Comparison of ENCODE assay signal across 1 cellular context in genomic region chr2:79393806-79394484, GRCh38.
A peak's percentile ranks its signal among the peaks of the same experiment; 100 is the strongest.
TF ChIP-seq lines count a peak whose summit lies in the region.

No MANE protein-coding gene starts in this region.

TF ChIP-seq in HepG2, 621 proteins besides CTCF, POLR2A, EP300 and RAD21 (continued from another document and continues in another):
- TF ChIP-seq ZNF646 (CRISPR knock-in tag; IDR thresholded peaks at IDR 0.05) (no peak), ARNT (IDR thresholded peaks at IDR 0.05) (no peak), ZMYM3 (CRISPR knock-in tag; IDR thresholded peaks at IDR 0.05) (peak; percentile 18; the same call in 1 of the 2 replicates), SATB2 (CRISPR knock-in tag; IDR thresholded peaks at IDR 0.05) (no peak), DMAP1 (CRISPR knock-in tag; IDR thresholded peaks at IDR 0.05) (no peak; the same call in 1 of the 2 replicates), HDAC1 (CRISPR knock-in tag; IDR thresholded peaks at IDR 0.05) (0 out of 2 replicates have a peak, but pooled peaks have one; percentile 35), BCL6 (CRISPR knock-in tag; IDR thresholded peaks at IDR 0.05) (peak; percentile 55; the same call in 1 of the 2 replicates), ELF4 (CRISPR knock-in tag; IDR thresholded peaks at IDR 0.05; ENCODE audit: borderline replicate concordance) (no peak), HIC2 (CRISPR knock-in tag; IDR thresholded peaks at IDR 0.05; ENCODE audit: low read depth) (no peak), RFX1 (IDR thresholded peaks at IDR 0.05) (no peak), CENPT (CRISPR knock-in tag; IDR thresholded peaks at IDR 0.05; ENCODE audit: low read depth) (no peak), THAP8 (CRISPR knock-in tag; IDR thresholded peaks at IDR 0.05; ENCODE audit: borderline replicate concordance) (no peak), ZNF770 (CRISPR knock-in tag; IDR thresholded peaks at IDR 0.05) (no peak), CENPBD1 (CRISPR knock-in tag; IDR thresholded peaks at IDR 0.05; ENCODE audit: borderline replicate concordance, low read depth) (no peak), SOX6 (IDR thresholded peaks at IDR 0.05) (no peak), SOX6 (CRISPR knock-in tag; IDR thresholded peaks at IDR 0.05) (peak; percentile 83), ATAD3A (CRISPR knock-in tag; IDR thresholded peaks at IDR 0.05) (no peak), KLF16 (CRISPR knock-in tag; IDR thresholded peaks at IDR 0.05) (0 out of 4 replicates have a peak, but pooled peaks of 1 of the 2 experiments have one; percentile 22), ZNF512B (CRISPR knock-in tag; IDR thresholded peaks at IDR 0.05; ENCODE audit: borderline replicate concordance) (no peak), ZNF441 (CRISPR knock-in tag; IDR thresholded peaks at IDR 0.05; ENCODE audit: borderline replicate concordance) (no peak), ATF1 (CRISPR knock-in tag; IDR thresholded peaks at IDR 0.05) (no peak), GABPA (IDR thresholded peaks at IDR 0.05; ENCODE audit: low read depth, low read length) (no peak), GABPA (CRISPR knock-in tag; IDR thresholded peaks at IDR 0.05; ENCODE audit: low read depth) (peak; percentile 41; the same call in 1 of the 2 replicates), REPIN1 (CRISPR knock-in tag; IDR thresholded peaks at IDR 0.05; ENCODE audit: borderline replicate concordance, low read depth) (no peak), ZBTB7A (CRISPR knock-in tag; IDR thresholded peaks at IDR 0.05) (no peak), KAT2B (IDR thresholded peaks at IDR 0.05; ENCODE audit: borderline replicate concordance, low read depth, low read length) (no peak), ZNF362 (CRISPR knock-in tag; IDR thresholded peaks at IDR 0.05; ENCODE audit: borderline replicate concordance) (no peak), DR1 (CRISPR knock-in tag; IDR thresholded peaks at IDR 0.05) (no peak), KDM5A (IDR thresholded peaks at IDR 0.05; ENCODE audit: borderline replicate concordance, low read length) (no peak), PHF5A (CRISPR knock-in tag; IDR thresholded peaks at IDR 0.05; ENCODE audit: low read depth, unreplicated experiment) (no peak), HIVEP1 (CRISPR knock-in tag; IDR thresholded peaks at IDR 0.05) (no peak), E2F2 (CRISPR knock-in tag; IDR thresholded peaks at IDR 0.05; ENCODE audit: borderline replicate concordance) (no peak), PAXIP1 (CRISPR knock-in tag; conservative IDR thresholded peaks at IDR 0.05) (peak; percentile 66; the same call in 1 of the 2 replicates), ZNF44 (CRISPR knock-in tag; IDR thresholded peaks at IDR 0.05) (no peak), SRF (IDR thresholded peaks at IDR 0.05; ENCODE audit: low read depth, low read length) (no peak), SRY (CRISPR knock-in tag; IDR thresholded peaks at IDR 0.05) (no peak), ZBTB49 (CRISPR knock-in tag; IDR thresholded peaks at IDR 0.05; ENCODE audit: borderline replicate concordance) (no peak)
